In the genomic region with DNA sequence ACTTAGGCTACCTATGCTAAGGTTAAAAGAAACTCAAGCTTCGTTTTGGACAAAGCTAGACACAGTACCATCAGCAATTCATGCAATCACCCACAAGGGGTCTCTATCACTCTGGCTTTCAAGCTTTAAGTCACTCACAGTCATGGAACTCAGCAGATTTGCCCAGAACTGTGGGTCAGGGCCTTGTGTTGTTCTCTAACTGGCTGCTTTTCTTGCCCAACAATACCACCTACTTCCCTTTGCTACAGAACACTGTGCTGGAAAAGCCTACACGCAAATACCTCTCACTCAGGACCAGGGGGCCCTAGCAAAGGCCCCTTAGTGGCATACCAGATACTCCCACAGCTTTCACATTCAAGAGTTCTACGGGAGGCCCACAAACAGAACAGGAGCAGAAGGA, we compare ENCODE assay signal across 8 cellular contexts. TPM values are rescaled to one million over a fixed set of nuclear protein-coding genes. Genes with fewer than 3 reads are reported as not detected.
DNase-seq lines count a peak whose midpoint lies in the region; ATAC-seq and TF ChIP-seq lines count a peak whose summit lies in the region.

No MANE protein-coding gene starts in this region.

- H3K27me3 Mint-ChIP-seq in activated T-cell treated with anti-CD3 and anti-CD28 coated beads, Interleukin-2, amount 50 U/mL, for 4 hours (ENCODE audit: low read depth): no peaks in the 10 kb centered on the region
- no peaks in the 10 kb centered on the region for H3K27me3 Mint-ChIP-seq in natural killer cell (ENCODE audit: low read depth in 2 of 2)

- peaks cover 26% of the 10 kb centered on the region for H3K36me3 Mint-ChIP-seq in activated T-cell treated with anti-CD3 and anti-CD28 coated beads, Interleukin-2, amount 50 U/mL, for 4 hours (ENCODE audit: insufficient read depth)
- H3K36me3 Mint-ChIP-seq in natural killer cell: no peaks in the 10 kb centered on the region

- H3K4me3 ChIP-seq in uterus: no peak overlapping the region

- no peaks in the 10 kb centered on the region for H3K27me3 ChIP-seq in uterus

- peak overlapping the region; percentile 29 for H3K4me3 Mint-ChIP-seq in activated T-cell treated with anti-CD3 and anti-CD28 coated beads, Interleukin-2, amount 50 U/mL, for 4 hours
- no peak overlapping the region for H3K4me3 Mint-ChIP-seq in natural killer cell

- DNase-seq in COR-L47 (lab: John Stamatoyannopoulos, UW): peak; percentile 58
- peak; percentile 86 to 93 for DNase-seq in NOMO-1 (lab: John Stamatoyannopoulos, UW; ENCODE audit: unreplicated experiment in 2 of 2)
- DNase-seq in activated T-cell treated with anti-CD3 and anti-CD28 coated beads, Interleukin-2, amount 50 U/mL, for 4 hours: peak; percentile 51
- DNase-seq in fibroblast of peridontal ligament (ENCODE audit: extremely low read depth): peak; percentile 95
- no peak for DNase-seq in natural killer cell
- peak; percentile 51 to 83 for DNase-seq in uterus

- TF ChIP-seq POLR2A in uterus (IDR thresholded peaks at IDR 0.05): peak in 1 of 2 donors; percentile 24

- peaks cover 0 to 2% of the 10 kb centered on the region in 2 donors for H3K36me3 ChIP-seq in uterus

- H3K9me3 Mint-ChIP-seq in activated T-cell treated with anti-CD3 and anti-CD28 coated beads, Interleukin-2, amount 50 U/mL, for 4 hours: peaks cover 3% of the 10 kb centered on the region
- H3K9me3 Mint-ChIP-seq in natural killer cell: no peaks in the 10 kb centered on the region

- H3K9me3 ChIP-seq in uterus: no peaks in the 10 kb centered on the region

- peaks cover 53% of the 10 kb centered on the region for H3K4me1 Mint-ChIP-seq in activated T-cell treated with anti-CD3 and anti-CD28 coated beads, Interleukin-2, amount 50 U/mL, for 4 hours (ENCODE audit: low read depth)
- peaks cover 8 to 9% of the 10 kb centered on the region in 2 donors for H3K4me1 Mint-ChIP-seq in natural killer cell

- peak overlapping the region; percentile 66 to 89 for H3K27ac Mint-ChIP-seq in natural killer cell

- TF ChIP-seq CTCF in natural killer cell (IDR thresholded peaks at IDR 0.05) (peak; percentile 86), uterus (IDR thresholded peaks at IDR 0.05) (peak; percentile 84 to 99 (median 92))

- H3K27ac ChIP-seq in uterus: peak overlapping the region; percentile 75 to 85

- intact Hi-C loops in natural killer cell (cut with micrococcal nuclease): loop anchor here (1.0 kb wide), 3 partner anchors 24 to 114 kb away; no protein-coding TSS in a partner anchor
- intact Hi-C loops in uterus (cut with DNase I; ENCODE audit: low total_unique reads): loop anchor here (5.0 kb wide), 1 partner anchor 113 kb away; no protein-coding TSS in a partner anchor

- H3K4me1 ChIP-seq in uterus: peaks cover 0 to 4% of the 10 kb centered on the region in 2 donors

- ATAC-seq in GM19397 (IDR thresholded peaks at IDR 0.05; ENCODE audit: unreplicated experiment): peak; percentile 81
- ATAC-seq in HG03565 (IDR thresholded peaks at IDR 0.05; ENCODE audit: unreplicated experiment): peak; percentile 57
- peak; percentile 70 to 80 for ATAC-seq in activated T-cell treated with anti-CD3 and anti-CD28 coated beads, Interleukin-2, amount 50 U/mL, for 4 hours
- ATAC-seq in natural killer cell: peak; percentile 99 to 100 (median 100)

RNA-seq across cellular contexts. Expression of gene NEMP1, which starts 9.1 kb away (rescaled TPM):
- total RNA-seq in activated T-cell treated with anti-CD3 and anti-CD28 coated beads, Interleukin-2, amount 50 U/mL, for 4 hours: 10 to 100 TPM; 39.1 to 47.5 (median 42.5) TPM
- total RNA-seq in natural killer cell (10 to 100 TPM; 11.1 to 16.7 (median 12.1) TPM), uterus (10 to 100 TPM in 2 of 4 donors, 1 to 10 TPM in 2; 1.5 to 18.0 (median 9.9) TPM)

RNA-seq across cellular contexts. Expression of gene NAB2, which starts 19.4 kb away (rescaled TPM):
- 10 to 100 TPM; 51.3 to 54.6 (median 52.8) TPM for total RNA-seq in activated T-cell treated with anti-CD3 and anti-CD28 coated beads, Interleukin-2, amount 50 U/mL, for 4 hours
- total RNA-seq in natural killer cell: 1 to 10 TPM; 4.2 to 7.0 (median 5.4) TPM
- 10 to 100 TPM in 3 of 4 donors, 1 to 10 TPM in 1; 9.1 to 85.8 (median 33.9) TPM for total RNA-seq in uterus

RNA-seq across cellular contexts. Expression of gene MYO1A, which starts 19.6 kb away (rescaled TPM):
- 1 to 10 TPM in 1 of 3 donors, under 1 TPM in 2; 0.38 to 1.0 (median 0.71) TPM for total RNA-seq in activated T-cell treated with anti-CD3 and anti-CD28 coated beads, Interleukin-2, amount 50 U/mL, for 4 hours
- total RNA-seq in natural killer cell (1 to 10 TPM in 1 of 3 donors, not detected in 2; 1.1 TPM), uterus (1 to 10 TPM in 1 of 4 donors, under 1 TPM in 1, not detected in 2; 0.59 to 1.3 TPM)

RNA-seq across cellular contexts. Expression of gene STAT6, which starts 41.6 kb away (rescaled TPM):
- total RNA-seq in activated T-cell treated with anti-CD3 and anti-CD28 coated beads, Interleukin-2, amount 50 U/mL, for 4 hours: 100 to 1,000 TPM; 312 to 340 (median 339) TPM
- 100 to 1,000 TPM; 277 to 340 (median 319) TPM for total RNA-seq in natural killer cell
- 100 to 1,000 TPM in 2 of 4 donors, 10 to 100 TPM in 2; 62.5 to 242 (median 94.3) TPM for total RNA-seq in uterus

RNA-seq across cellular contexts. Expression of gene TAC3, which starts 53.2 kb away (rescaled TPM):
- under 1 TPM in 1 of 3 donors, not detected in 2; 0.43 TPM for total RNA-seq in activated T-cell treated with anti-CD3 and anti-CD28 coated beads, Interleukin-2, amount 50 U/mL, for 4 hours
- total RNA-seq in natural killer cell: not detected
- not detected for total RNA-seq in uterus
